Comparison of ENCODE assay signal across 2 cellular contexts in genomic region chr6:119575721-119576120, GRCh38.
TF ChIP-seq lines count a peak whose summit lies in the region.

No MANE protein-coding gene starts in this region.

TF ChIP-seq in IMR-90, 13 proteins besides CTCF, POLR2A, EP300 and RAD21 (continued from another document):
- peak; percentile 66; the same call in 1 of the 2 replicates for TF ChIP-seq MAFK (IDR thresholded peaks at IDR 0.05; ENCODE audit: low read depth, low read length)

TF ChIP-seq in K562, 482 proteins besides CTCF, POLR2A, EP300 and RAD21 (continued from another document):
- no peak for TF ChIP-seq ARNT (IDR thresholded peaks at IDR 0.05)
- TF ChIP-seq C11orf30 (IDR thresholded peaks at IDR 0.05; ENCODE audit: low read depth): peak; percentile 68
- TF ChIP-seq ZNF316 (IDR thresholded peaks at IDR 0.05): peak; percentile 77
- no peak for TF ChIP-seq NR1H2 (CRISPR knock-in tag; IDR thresholded peaks at IDR 0.05)
- TF ChIP-seq RERE (CRISPR knock-in tag; IDR thresholded peaks at IDR 0.05; ENCODE audit: borderline replicate concordance): no peak
- TF ChIP-seq RNF2 (IDR thresholded peaks at IDR 0.05): no peak
- TF ChIP-seq MAFG (tag; conservative IDR thresholded peaks at IDR 0.05): peak; percentile 41; the same call in 1 of the 2 replicates
- TF ChIP-seq ATF3 (IDR thresholded peaks at IDR 0.05): 0 out of 2 replicates have a peak, but pooled peaks have one; percentile 12
- TF ChIP-seq ATF3 (CRISPR knock-in tag; conservative IDR thresholded peaks at IDR 0.05): no peak
- TF ChIP-seq MAFK (IDR thresholded peaks at IDR 0.05; ENCODE audit: low read length): peak; percentile 30; the same call in 1 of the 2 replicates
- no peak for TF ChIP-seq ZNF146 (CRISPR knock-in tag; IDR thresholded peaks at IDR 0.05; ENCODE audit: unreplicated experiment)
- TF ChIP-seq RBM17 (IDR thresholded peaks at IDR 0.05; ENCODE audit: borderline replicate concordance, low read depth, low read length): no peak
